9 cellular contexts compared by ENCODE assay signal in genomic region chr7:47639495-47640110, GRCh38. TPM values are rescaled to one million over a fixed set of nuclear protein-coding genes. Genes with fewer than 3 reads are reported as not detected.
"Had no signal": no experiment of that assay in that cellular context is flagged by ENCODE, and none has a peak within 500 bp of the region (broad histone marks: within the 10 kb centered on the region; RNA-seq: fewer than 3 reads in every experiment).

No MANE protein-coding gene starts in this region.

- H3K27ac ChIP-seq: left lung, right atrium auricular region had no signal

- H3K9me3 Mint-ChIP-seq: neural crest cell had no signal

- H3K36me3 ChIP-seq: left lung, right atrium auricular region had no signal

- H3K4me1 Mint-ChIP-seq: activated CD4-positive, alpha-beta T cell treated with anti-CD3 and anti-CD28 coated beads for 36 hours; stimulated activated effector memory CD8-positive, alpha-beta T cell treated with anti-CD3 and anti-CD28 coated beads, Interleukin-12 subunit alpha, Interleukin-12 subunit beta, amount 100 ng/mL, for 72 hours had no signal

- DNase-seq: activated CD4-positive, alpha-beta T cell treated with anti-CD3 and anti-CD28 coated beads for 36 hours; activated CD8-positive, alpha-beta T cell treated with anti-CD3 and anti-CD28 coated beads, Interleukin-2, amount 10 ng/mL, durations not matched to agents 7 days and 5 days; activated naive CD4-positive, alpha-beta T cell treated with Interleukin-2 at 50 U/mL for 16 hours; islet precursor cell had no signal

- ATAC-seq: activated CD4-positive, alpha-beta T cell treated with anti-CD3 and anti-CD28 coated beads for 36 hours; activated CD8-positive, alpha-beta T cell treated with anti-CD3 and anti-CD28 coated beads, Interleukin-2, amount 10 ng/mL, durations not matched to agents 7 days and 5 days; stimulated activated effector memory CD8-positive, alpha-beta T cell treated with anti-CD3 and anti-CD28 coated beads, Interleukin-12 subunit alpha, Interleukin-12 subunit beta, amount 100 ng/mL, for 72 hours had no signal

- H3K4me3 ChIP-seq: dorsolateral prefrontal cortex, left lung, right atrium auricular region had no signal

- H3K27me3 Mint-ChIP-seq: activated CD4-positive, alpha-beta T cell treated with anti-CD3 and anti-CD28 coated beads for 36 hours had no signal

- H3K27me3 ChIP-seq: left lung, right atrium auricular region had no signal

- H3K36me3 Mint-ChIP-seq: stimulated activated effector memory CD8-positive, alpha-beta T cell treated with anti-CD3 and anti-CD28 coated beads, Interleukin-12 subunit alpha, Interleukin-12 subunit beta, amount 100 ng/mL, for 72 hours had no signal

- H3K27ac Mint-ChIP-seq: activated CD4-positive, alpha-beta T cell treated with anti-CD3 and anti-CD28 coated beads for 36 hours; activated CD8-positive, alpha-beta T cell treated with anti-CD3 and anti-CD28 coated beads, Interleukin-2, amount 10 ng/mL, durations not matched to agents 7 days and 5 days; stimulated activated effector memory CD8-positive, alpha-beta T cell treated with anti-CD3 and anti-CD28 coated beads, Interleukin-12 subunit alpha, Interleukin-12 subunit beta, amount 100 ng/mL, for 72 hours had no signal

- H3K4me3 Mint-ChIP-seq: activated CD4-positive, alpha-beta T cell treated with anti-CD3 and anti-CD28 coated beads for 36 hours; activated CD8-positive, alpha-beta T cell treated with anti-CD3 and anti-CD28 coated beads, Interleukin-2, amount 10 ng/mL, durations not matched to agents 7 days and 5 days; neural crest cell; stimulated activated effector memory CD8-positive, alpha-beta T cell treated with anti-CD3 and anti-CD28 coated beads, Interleukin-12 subunit alpha, Interleukin-12 subunit beta, amount 100 ng/mL, for 72 hours had no signal

RNA-seq across cellular contexts. Expression of gene TNS3, which starts 57.7 kb away (rescaled TPM):
- total RNA-seq: activated CD8-positive, alpha-beta T cell treated with anti-CD3 and anti-CD28 coated beads, Interleukin-2, amount 10 ng/mL, durations not matched to agents 7 days and 5 days had no signal
